13 cellular contexts compared by ENCODE assay signal in the genomic region with DNA sequence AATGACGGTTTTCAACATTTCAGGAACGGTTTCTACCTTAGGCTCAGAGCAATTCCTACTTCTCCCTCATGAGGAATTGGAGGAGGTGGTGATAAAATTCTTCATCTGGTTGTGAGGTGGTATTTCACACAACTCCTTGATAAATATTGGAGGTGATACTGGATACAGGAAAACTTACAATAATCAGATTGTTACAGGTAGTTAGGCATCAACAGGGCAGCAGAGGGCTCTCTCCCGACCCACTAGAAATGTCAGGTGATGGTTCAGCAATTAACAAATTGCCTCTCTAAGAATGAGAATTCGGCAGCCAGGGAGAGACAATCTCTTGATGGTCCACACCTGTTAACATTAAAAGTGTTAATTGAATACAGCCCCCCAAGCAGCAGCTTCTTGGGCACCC. TPM values are rescaled to one million over a fixed set of nuclear protein-coding genes. Genes with fewer than 3 reads are reported as not detected.
A peak's percentile ranks its signal among the peaks of the same experiment; 100 is the strongest.
DNase-seq lines count a peak whose midpoint lies in the region; ATAC-seq and TF ChIP-seq lines count a peak whose summit lies in the region.
"Had no signal": no experiment of that assay in that cellular context is flagged by ENCODE, and none has a peak within 500 bp of the region (broad histone marks: within the 10 kb centered on the region; RNA-seq: fewer than 3 reads in every experiment).

No MANE protein-coding gene starts in this region.

- H3K4me3 ChIP-seq in HEK293 (ENCODE audit: low read depth, low read length) = no peak overlapping the region
- no peak overlapping the region for H3K4me3 ChIP-seq in WERI-Rb-1 (ENCODE audit: low read depth, low read length)
- H3K4me3 ChIP-seq in esophagus squamous epithelium = no peak overlapping the region
- H3K4me3 ChIP-seq: colonic mucosa had no signal

- H3K27ac Mint-ChIP-seq in activated CD4-positive, alpha-beta T cell treated with anti-CD3 and anti-CD28 coated beads, Interleukin-2, amount 10 ng/mL, durations not matched to agents 7 days and 5 days = no peak overlapping the region
- H3K27ac Mint-ChIP-seq in activated CD4-positive, alpha-beta T cell treated with anti-CD3 and anti-CD28 coated beads, Interleukin-2, amount 10 ng/mL, durations not matched to agents 24 days and 14 days = no peak overlapping the region
- H3K27ac Mint-ChIP-seq in nephron = peak overlapping the region; percentile 21 to 62 (median 56)
- H3K27ac Mint-ChIP-seq: activated naive CD4-positive, alpha-beta T cell treated with anti-CD3 and anti-CD28 coated beads, Interleukin-2, amount 50 U/mL, for 72 hours had no signal

- TF ChIP-seq CTCF in HEK293 (tag by site-specific recombination; IDR thresholded peaks at IDR 0.05) = no peak
- TF ChIP-seq CTCF in WERI-Rb-1 (IDR thresholded peaks at IDR 0.05; ENCODE audit: low read depth, low read length) = peak; percentile 34; the same call in 1 of the 2 replicates
- no peak for TF ChIP-seq CTCF in nephron (IDR thresholded peaks at IDR 0.05; ENCODE audit: unreplicated experiment in 3 of 3)
- peak in 1 of 6 experiments; percentile 27 for TF ChIP-seq CTCF in esophagus squamous epithelium (IDR thresholded peaks at IDR 0.05)

- H3K27me3 Mint-ChIP-seq in activated CD4-positive, alpha-beta T cell treated with anti-CD3 and anti-CD28 coated beads, Interleukin-2, amount 10 ng/mL, durations not matched to agents 7 days and 5 days = no peaks in the 10 kb centered on the region
- no peaks in the 10 kb centered on the region for H3K27me3 Mint-ChIP-seq in activated CD4-positive, alpha-beta T cell treated with anti-CD3 and anti-CD28 coated beads, Interleukin-2, amount 10 ng/mL, durations not matched to agents 24 days and 14 days
- no peaks in the 10 kb centered on the region for H3K27me3 Mint-ChIP-seq in nephron (ENCODE audit: low read depth)

- no peaks in the 10 kb centered on the region for H3K9me3 Mint-ChIP-seq in activated CD4-positive, alpha-beta T cell treated with anti-CD3 and anti-CD28 coated beads, Interleukin-2, amount 10 ng/mL, durations not matched to agents 7 days and 5 days
- no peaks in the 10 kb centered on the region for H3K9me3 Mint-ChIP-seq in activated CD4-positive, alpha-beta T cell treated with anti-CD3 and anti-CD28 coated beads, Interleukin-2, amount 10 ng/mL, durations not matched to agents 24 days and 14 days
- no peaks in the 10 kb centered on the region for H3K9me3 Mint-ChIP-seq in nephron
- H3K9me3 Mint-ChIP-seq: activated naive CD4-positive, alpha-beta T cell treated with anti-CD3 and anti-CD28 coated beads, Interleukin-2, amount 50 U/mL, for 72 hours had no signal

- CTCF ChIA-PET in activated CD4-positive, alpha-beta T cell treated with anti-CD3 and anti-CD28 coated beads, Interleukin-2, amount 10 ng/mL, durations not matched to agents 7 days and 5 days (lab: Charles Lee) = no interaction called here
- CTCF ChIA-PET in HEK293 (lab: Yijun Ruan, JAX) = interaction anchor here (0.6 kb wide), 1 partner anchor 133 kb away, joined by 3 read pairs; no protein-coding TSS in a partner anchor

- DNase-seq in activated CD4-positive, alpha-beta T cell treated with anti-CD3 and anti-CD28 coated beads, Interleukin-2, amount 10 ng/mL, durations not matched to agents 7 days and 5 days = peak; percentile 21
- DNase-seq in activated CD4-positive, alpha-beta T cell treated with anti-CD3 and anti-CD28 coated beads, Interleukin-2, amount 10 ng/mL, durations not matched to agents 24 days and 14 days = no peak
- DNase-seq in WERI-Rb-1 (peak; percentile 16), esophagus squamous epithelium (lab: John Stamatoyannopoulos, UW) (no peak), NCI-H1092 (lab: John Stamatoyannopoulos, UW) (no peak)
- DNase-seq: activated CD4-positive, alpha-beta T cell treated with anti-CD3 and anti-CD28 coated beads for 48 hours; colonic mucosa; NCI-H1930; stimulated activated CD4-positive, alpha-beta T cell treated with anti-CD3 and anti-CD28 coated beads, Interleukin-2, amount 100 ng/mL, for 24 hours had no signal

- no peak for ATAC-seq in HG02798 (IDR thresholded peaks at IDR 0.05; ENCODE audit: poor library complexity, unreplicated experiment)
- ATAC-seq: activated naive CD4-positive, alpha-beta T cell treated with anti-CD3 and anti-CD28 coated beads, Interleukin-2, amount 50 U/mL, for 72 hours had no signal

- no peak for TF ChIP-seq POLR2A in esophagus squamous epithelium (IDR thresholded peaks at IDR 0.05)

- WGBS in esophagus squamous epithelium, 2 donors = 43 to 71% methylated on average over 4 of the region's 4 CpGs

- H3K4me1 ChIP-seq in HEK293 (ENCODE audit: control insufficient read depth, insufficient read depth, low read length) (no peaks in the 10 kb centered on the region), esophagus squamous epithelium (peaks cover 0 to 14% (median 0%) of the 10 kb centered on the region in 3 donors)
- H3K4me1 ChIP-seq: colonic mucosa had no signal

- H3K36me3 ChIP-seq in HEK293 (ENCODE audit: control insufficient read depth in 2 of 2, insufficient read depth in 1 of 2, low read length in 2 of 2) = peaks cover 0 to 43% of the 10 kb centered on the region in 2 experiments; a peak in 2 of 3 replicates
- H3K36me3 ChIP-seq in WERI-Rb-1 = peaks cover 42% of the 10 kb centered on the region
- peaks cover 15 to 50% (median 20%) of the 10 kb centered on the region in 3 donors for H3K36me3 ChIP-seq in esophagus squamous epithelium
- H3K36me3 ChIP-seq: colonic mucosa had no signal

- H3K36me3 Mint-ChIP-seq in activated CD4-positive, alpha-beta T cell treated with anti-CD3 and anti-CD28 coated beads, Interleukin-2, amount 10 ng/mL, durations not matched to agents 7 days and 5 days (ENCODE audit: low read depth) = peaks cover 14% of the 10 kb centered on the region
- peaks cover 21% of the 10 kb centered on the region for H3K36me3 Mint-ChIP-seq in activated CD4-positive, alpha-beta T cell treated with anti-CD3 and anti-CD28 coated beads, Interleukin-2, amount 10 ng/mL, durations not matched to agents 24 days and 14 days (ENCODE audit: low read depth)
- H3K36me3 Mint-ChIP-seq in nephron (ENCODE audit: low read depth) = peaks cover 33% of the 10 kb centered on the region
- H3K36me3 Mint-ChIP-seq: activated naive CD4-positive, alpha-beta T cell treated with anti-CD3 and anti-CD28 coated beads, Interleukin-2, amount 50 U/mL, for 72 hours had no signal

- H3K27me3 ChIP-seq in WERI-Rb-1 (ENCODE audit: insufficient read depth, low read depth, severe bottlenecking) (no peaks in the 10 kb centered on the region), esophagus squamous epithelium (no peaks in the 10 kb centered on the region)
- H3K27me3 ChIP-seq: colonic mucosa had no signal

- no peak overlapping the region for H3K4me3 Mint-ChIP-seq in activated CD4-positive, alpha-beta T cell treated with anti-CD3 and anti-CD28 coated beads, Interleukin-2, amount 10 ng/mL, durations not matched to agents 7 days and 5 days
- no peak overlapping the region for H3K4me3 Mint-ChIP-seq in activated CD4-positive, alpha-beta T cell treated with anti-CD3 and anti-CD28 coated beads, Interleukin-2, amount 10 ng/mL, durations not matched to agents 24 days and 14 days
- peak overlapping the region; percentile 53 to 78 (median 66) for H3K4me3 Mint-ChIP-seq in nephron

- H3K9me3 ChIP-seq in HEK293 (ENCODE audit: control insufficient read depth, insufficient read depth, low read depth, low read length) (no peaks in the 10 kb centered on the region), WERI-Rb-1 (ENCODE audit: severe bottlenecking) (no peaks in the 10 kb centered on the region), esophagus squamous epithelium (no peaks in the 10 kb centered on the region)
- H3K9me3 ChIP-seq: colonic mucosa had no signal

- POLR2A ChIA-PET in activated CD4-positive, alpha-beta T cell treated with anti-CD3 and anti-CD28 coated beads, Interleukin-2, amount 10 ng/mL, durations not matched to agents 7 days and 5 days (lab: Charles Lee) = no interaction called here
- POLR2A ChIA-PET in HEK293 (lab: Yijun Ruan, JAX) = no interaction called here

- intact Hi-C loops in activated CD4-positive, alpha-beta T cell treated with anti-CD3 and anti-CD28 coated beads, Interleukin-2, amount 10 ng/mL, durations not matched to agents 24 days and 14 days (cut with micrococcal nuclease) = loop anchor here (2.0 to 5.0 kb wide), 2 partner anchors 59 to 81 kb away; a partner anchor contains a TSS
- intact Hi-C loops in esophagus squamous epithelium (cut with DNase I) = loop anchor here (10.0 kb wide), 1 partner anchor 63 kb away; no protein-coding TSS in a partner anchor

- H3K4me1 Mint-ChIP-seq in activated CD4-positive, alpha-beta T cell treated with anti-CD3 and anti-CD28 coated beads, Interleukin-2, amount 10 ng/mL, durations not matched to agents 7 days and 5 days = peaks cover 10% of the 10 kb centered on the region
- peaks cover 9% of the 10 kb centered on the region for H3K4me1 Mint-ChIP-seq in activated CD4-positive, alpha-beta T cell treated with anti-CD3 and anti-CD28 coated beads, Interleukin-2, amount 10 ng/mL, durations not matched to agents 24 days and 14 days
- H3K4me1 Mint-ChIP-seq in nephron = peaks cover 5% of the 10 kb centered on the region

- H3K27ac ChIP-seq in HEK293 (ENCODE audit: extremely low read depth, low read depth, low read length) (no peak overlapping the region), WERI-Rb-1 (no peak overlapping the region), esophagus squamous epithelium (peak overlapping the region in 1 of 4 donors; percentile 17)
- H3K27ac ChIP-seq: colonic mucosa had no signal

TF ChIP-seq in HEK293, 187 proteins besides CTCF, POLR2A, EP300 and RAD21:
- TF ChIP-seq SCRT2 (tag by site-specific recombination; IDR thresholded peaks at IDR 0.05) (peak; percentile 55; the same call in 1 of the 2 replicates), KLF7 (tag by site-specific recombination; IDR thresholded peaks at IDR 0.05; ENCODE audit: borderline replicate concordance) (no peak)

RNA-seq across cellular contexts. Expression of a gene that starts 22.6 kb away (rescaled TPM):
- total RNA-seq in activated CD4-positive, alpha-beta T cell treated with anti-CD3 and anti-CD28 coated beads, Interleukin-2, amount 10 ng/mL, durations not matched to agents 7 days and 5 days = 1 to 10 TPM; 7.7 to 8.1 TPM
- total RNA-seq in activated CD4-positive, alpha-beta T cell treated with anti-CD3 and anti-CD28 coated beads, Interleukin-2, amount 10 ng/mL, durations not matched to agents 24 days and 14 days = 10.2 and 10.3 TPM in 2 replicates
- total RNA-seq in esophagus squamous epithelium = 10 to 100 TPM in 1 of 4 donors, 1 to 10 TPM in 3; 3.5 to 11.4 (median 6.1) TPM

RNA-seq across cellular contexts. Expression of a gene that starts 39.6 kb away (rescaled TPM):
- total RNA-seq in activated CD4-positive, alpha-beta T cell treated with anti-CD3 and anti-CD28 coated beads, Interleukin-2, amount 10 ng/mL, durations not matched to agents 7 days and 5 days = 10 to 100 TPM; 94.8 to 97.4 TPM
- 137 and 138 TPM in 2 replicates for total RNA-seq in activated CD4-positive, alpha-beta T cell treated with anti-CD3 and anti-CD28 coated beads, Interleukin-2, amount 10 ng/mL, durations not matched to agents 24 days and 14 days
- total RNA-seq in esophagus squamous epithelium = 100 to 1,000 TPM in 1 of 4 donors, 10 to 100 TPM in 3; 40.6 to 105 (median 86.1) TPM

RNA-seq across cellular contexts. Expression of a gene that starts 58.3 kb away (rescaled TPM):
- total RNA-seq in activated CD4-positive, alpha-beta T cell treated with anti-CD3 and anti-CD28 coated beads, Interleukin-2, amount 10 ng/mL, durations not matched to agents 7 days and 5 days = 1 to 10 TPM in 1 of 2 experiments, under 1 TPM in 1; 0.67 to 1.0 TPM
- total RNA-seq in activated CD4-positive, alpha-beta T cell treated with anti-CD3 and anti-CD28 coated beads, Interleukin-2, amount 10 ng/mL, durations not matched to agents 24 days and 14 days = 0.44 and 0.92 TPM in 2 replicates
- total RNA-seq in esophagus squamous epithelium = 1 to 10 TPM; 1.8 to 4.8 (median 3.7) TPM

Comparison
In these comparisons a context has a peak if more than half of its experiments do, and no peak if none do; other contexts are left out.
1. DNase-seq: peak in activated CD4-positive, alpha-beta T cell treated with anti-CD3 and anti-CD28 coated beads, Interleukin-2, amount 10 ng/mL, durations not matched to agents 7 days and 5 days (single experiment) and WERI-Rb-1 (single experiment); none in activated CD4-positive, alpha-beta T cell treated with anti-CD3 and anti-CD28 coated beads, Interleukin-2, amount 10 ng/mL, durations not matched to agents 24 days and 14 days (single experiment), esophagus squamous epithelium (single experiment) and NCI-H1092 (single experiment).
2. H3K27ac Mint-ChIP-seq: peak in nephron (3 of 3); none in activated CD4-positive, alpha-beta T cell treated with anti-CD3 and anti-CD28 coated beads, Interleukin-2, amount 10 ng/mL, durations not matched to agents 7 days and 5 days (single experiment) and activated CD4-positive, alpha-beta T cell treated with anti-CD3 and anti-CD28 coated beads, Interleukin-2, amount 10 ng/mL, durations not matched to agents 24 days and 14 days (single experiment).
3. H3K4me3 Mint-ChIP-seq: peak in nephron (3 of 3); none in activated CD4-positive, alpha-beta T cell treated with anti-CD3 and anti-CD28 coated beads, Interleukin-2, amount 10 ng/mL, durations not matched to agents 7 days and 5 days (single experiment) and activated CD4-positive, alpha-beta T cell treated with anti-CD3 and anti-CD28 coated beads, Interleukin-2, amount 10 ng/mL, durations not matched to agents 24 days and 14 days (single experiment).